ENCODE assay signal across 15 cellular contexts in genomic region chr10:47059606-47060311, GRCh38.
DNase-seq lines count a peak whose midpoint lies in the region; ATAC-seq and TF ChIP-seq lines count a peak whose summit lies in the region.
"Had no signal": no experiment of that assay in that cellular context is flagged by ENCODE, and none has a peak within 500 bp of the region (broad histone marks: within the 10 kb centered on the region; RNA-seq: fewer than 3 reads in every experiment).

No MANE protein-coding gene starts in this region.

- peaks cover 7 to 10% of the 10 kb centered on the region in 2 donors for H3K27me3 Mint-ChIP-seq in natural killer cell treated with Interleukin-12 subunit alpha and Interleukin-12 subunit beta and Interleukin-15 and Interleukin-18, amount 100 ng/mL, for 72 hours
- H3K27me3 Mint-ChIP-seq in natural killer cell (ENCODE audit: low read depth in 2 of 2) (peaks cover 8 to 9% of the 10 kb centered on the region in 2 donors), osteocyte (ENCODE audit: unreplicated experiment) (peaks cover 10% of the 10 kb centered on the region)
- peaks cover 10 to 24% of the 10 kb centered on the region in 2 donors for H3K27me3 Mint-ChIP-seq in stimulated activated naive B cell treated with anti-CD40 and anti-IgM and Interleukin-4, amounts not matched to agents 10 μg/mL and 1 μg/mL and 100 μg/mL, for 72 hours
- H3K27me3 Mint-ChIP-seq: CD4-positive, alpha-beta T cell had no signal

- no peaks in the 10 kb centered on the region for H3K4me1 Mint-ChIP-seq in natural killer cell treated with Interleukin-12 subunit alpha and Interleukin-12 subunit beta and Interleukin-15 and Interleukin-18, amount 100 ng/mL, for 72 hours (ENCODE audit: low read depth in 2 of 2)
- H3K4me1 Mint-ChIP-seq in natural killer cell (no peaks in the 10 kb centered on the region), osteocyte (ENCODE audit: unreplicated experiment) (no peaks in the 10 kb centered on the region)
- no peaks in the 10 kb centered on the region for H3K4me1 Mint-ChIP-seq in stimulated activated naive B cell treated with anti-CD40 and anti-IgM and Interleukin-4, amounts not matched to agents 10 μg/mL and 1 μg/mL and 100 μg/mL, for 72 hours
- H3K4me1 Mint-ChIP-seq: GM23338, IgD-negative memory B cell had no signal

- H3K9me3 Mint-ChIP-seq in natural killer cell treated with Interleukin-12 subunit alpha and Interleukin-12 subunit beta and Interleukin-15 and Interleukin-18, amount 100 ng/mL, for 72 hours: no peaks in the 10 kb centered on the region
- no peaks in the 10 kb centered on the region for H3K9me3 Mint-ChIP-seq in natural killer cell
- no peaks in the 10 kb centered on the region for H3K9me3 Mint-ChIP-seq in osteocyte (ENCODE audit: unreplicated experiment)
- H3K9me3 Mint-ChIP-seq in stimulated activated naive B cell treated with anti-CD40 and anti-IgM and Interleukin-4, amounts not matched to agents 10 μg/mL and 1 μg/mL and 100 μg/mL, for 72 hours: no peaks in the 10 kb centered on the region
- H3K9me3 Mint-ChIP-seq: CD4-positive, alpha-beta T cell; GM23338; IgD-negative memory B cell had no signal

- no peaks in the 10 kb centered on the region for H3K36me3 Mint-ChIP-seq in natural killer cell treated with Interleukin-12 subunit alpha and Interleukin-12 subunit beta and Interleukin-15 and Interleukin-18, amount 100 ng/mL, for 72 hours
- H3K36me3 Mint-ChIP-seq in natural killer cell: no peaks in the 10 kb centered on the region
- no peaks in the 10 kb centered on the region for H3K36me3 Mint-ChIP-seq in osteocyte (ENCODE audit: unreplicated experiment)
- H3K36me3 Mint-ChIP-seq in stimulated activated naive B cell treated with anti-CD40 and anti-IgM and Interleukin-4, amounts not matched to agents 10 μg/mL and 1 μg/mL and 100 μg/mL, for 72 hours: no peaks in the 10 kb centered on the region
- H3K36me3 Mint-ChIP-seq: IgD-negative memory B cell had no signal

- no peak overlapping the region for H3K4me3 Mint-ChIP-seq in natural killer cell treated with Interleukin-12 subunit alpha and Interleukin-12 subunit beta and Interleukin-15 and Interleukin-18, amount 100 ng/mL, for 72 hours
- H3K4me3 Mint-ChIP-seq in natural killer cell (no peak overlapping the region), osteocyte (ENCODE audit: unreplicated experiment) (no peak overlapping the region)
- no peak overlapping the region for H3K4me3 Mint-ChIP-seq in stimulated activated naive B cell treated with anti-CD40 and anti-IgM and Interleukin-4, amounts not matched to agents 10 μg/mL and 1 μg/mL and 100 μg/mL, for 72 hours
- H3K4me3 Mint-ChIP-seq: CD4-positive, alpha-beta T cell; GM23338; IgD-negative memory B cell had no signal

- no peak overlapping the region for H3K4me3 ChIP-seq in upper lobe of right lung
- H3K4me3 ChIP-seq: BLaER1 treated with 17β-estradiol and CSF1 and Interleukin-3, amounts not matched to agents 10 nM and 100 nM; GM23338 had no signal

- H3K27ac Mint-ChIP-seq in natural killer cell treated with Interleukin-12 subunit alpha and Interleukin-12 subunit beta and Interleukin-15 and Interleukin-18, amount 100 ng/mL, for 72 hours: no peak overlapping the region
- H3K27ac Mint-ChIP-seq in natural killer cell (no peak overlapping the region), osteocyte (ENCODE audit: unreplicated experiment) (no peak overlapping the region)
- H3K27ac Mint-ChIP-seq in stimulated activated naive B cell treated with anti-CD40 and anti-IgM and Interleukin-4, amounts not matched to agents 10 μg/mL and 1 μg/mL and 100 μg/mL, for 72 hours: no peak overlapping the region
- H3K27ac Mint-ChIP-seq: CD4-positive, alpha-beta T cell; GM23338; IgD-negative memory B cell had no signal

- no peaks in the 10 kb centered on the region for H3K36me3 ChIP-seq in upper lobe of right lung
- H3K36me3 ChIP-seq: BLaER1 treated with 17β-estradiol and CSF1 and Interleukin-3, amounts not matched to agents 10 nM and 100 nM had no signal

- H3K27me3 ChIP-seq in upper lobe of right lung: no peaks in the 10 kb centered on the region
- H3K27me3 ChIP-seq: BLaER1 treated with 17β-estradiol and CSF1 and Interleukin-3, amounts not matched to agents 10 nM and 100 nM had no signal

- H3K4me1 ChIP-seq in upper lobe of right lung: no peaks in the 10 kb centered on the region

- TF ChIP-seq CTCF in natural killer cell (IDR thresholded peaks at IDR 0.05) (no peak), osteocyte (IDR thresholded peaks at IDR 0.05) (no peak), upper lobe of right lung (IDR thresholded peaks at IDR 0.05) (no peak)

- peak; percentile 13 for DNase-seq in natural killer cell treated with Interleukin-12 subunit alpha and Interleukin-12 subunit beta and Interleukin-15 and Interleukin-18, amount 100 ng/mL, for 72 hours (ENCODE audit: low spot score)
- no peak for DNase-seq in natural killer cell
- peak; percentile 71 for DNase-seq in osteocyte (ENCODE audit: extremely low spot score, unreplicated experiment)
- DNase-seq in upper lobe of right lung: peak; percentile 41
- DNase-seq in stimulated activated naive B cell treated with anti-CD40 and anti-IgM and Interleukin-4, amounts not matched to agents 10 μg/mL and 1 μg/mL and 100 μg/mL, for 72 hours: no peak
- DNase-seq in caudate nucleus (lab: John Stamatoyannopoulos, UW): no peak
- DNase-seq: ACHN; Calu3; CD4-positive, alpha-beta T cell; DMS 273 treated with DMSO at 0.1 percent for 48 hours; H7 had no signal

- ATAC-seq in natural killer cell treated with Interleukin-12 subunit alpha and Interleukin-12 subunit beta and Interleukin-15 and Interleukin-18, amount 100 ng/mL, for 72 hours: peak in 1 of 2 donors; percentile 36
- ATAC-seq in natural killer cell (no peak), upper lobe of right lung (no peak), HG03045 (IDR thresholded peaks at IDR 0.05; ENCODE audit: unreplicated experiment) (no peak)
- no peak for ATAC-seq in stimulated activated naive B cell treated with anti-CD40 and anti-IgM and Interleukin-4, amounts not matched to agents 10 μg/mL and 1 μg/mL and 100 μg/mL, for 72 hours (replicated peaks)
- ATAC-seq: GM23338 had no signal

- no peaks in the 10 kb centered on the region for H3K9me3 ChIP-seq in upper lobe of right lung
- H3K9me3 ChIP-seq: BLaER1 treated with 17β-estradiol and CSF1 and Interleukin-3, amounts not matched to agents 10 nM and 100 nM had no signal

- H3K27ac ChIP-seq in upper lobe of right lung (no peak overlapping the region), caudate nucleus (ENCODE audit: low read depth, low read length) (no peak overlapping the region)
- H3K27ac ChIP-seq: BLaER1 treated with 17β-estradiol and CSF1 and Interleukin-3, amounts not matched to agents 10 nM and 100 nM had no signal

- intact Hi-C loops in natural killer cell (cut with micrococcal nuclease) (no loop called here), upper lobe of right lung (cut with DNase I) (no loop called here)

Comparison
In these comparisons a context has a peak if more than half of its experiments do, and no peak if none do; other contexts are left out.
1. DNase-seq: peak in natural killer cell treated with Interleukin-12 subunit alpha and Interleukin-12 subunit beta and Interleukin-15 and Interleukin-18, amount 100 ng/mL, for 72 hours (single experiment), osteocyte (single experiment) and upper lobe of right lung (single experiment); none in natural killer cell (single experiment), stimulated activated naive B cell treated with anti-CD40 and anti-IgM and Interleukin-4, amounts not matched to agents 10 μg/mL and 1 μg/mL and 100 μg/mL, for 72 hours (single experiment) and caudate nucleus (0 of 61).